ENCODE assay signal across 34 cellular contexts in genomic region chr2:177665328-177665727, GRCh38.
"Had no signal": no experiment of that assay in that cellular context is flagged by ENCODE, and none has a peak within 500 bp of the region (broad histone marks: within the 10 kb centered on the region; RNA-seq: fewer than 3 reads in every experiment).

No MANE protein-coding gene starts in this region.

- H3K4me1 Mint-ChIP-seq: activated naive CD4-positive, alpha-beta T cell treated with anti-CD3 and anti-CD28 coated beads, Interleukin-2, amount 10 ng/mL, durations not matched to agents 7 days and 5 days; activated naive CD4-positive, alpha-beta T cell treated with anti-CD3 and anti-CD28 coated beads, Interleukin-2, amount 50 U/mL, for 24 hours; activated naive CD8-positive, alpha-beta T cell treated with anti-CD3 and anti-CD28 coated beads, Interleukin-2, amount 50 U/mL, for 24 hours; activated T-helper 17 cell treated with anti-CD3 and anti-CD28 coated beads, Interleukin-2, amount 50 U/mL, for 72 hours; central memory CD8-positive, alpha-beta T cell had no signal

- H3K4me3 Mint-ChIP-seq: activated naive CD4-positive, alpha-beta T cell treated with anti-CD3 and anti-CD28 coated beads for 36 hours; activated naive CD4-positive, alpha-beta T cell treated with anti-CD3 and anti-CD28 coated beads, Interleukin-2, amount 10 ng/mL, durations not matched to agents 7 days and 5 days; activated naive CD4-positive, alpha-beta T cell treated with anti-CD3 and anti-CD28 coated beads, Interleukin-2, amount 50 U/mL, for 24 hours; activated naive CD8-positive, alpha-beta T cell; activated naive CD8-positive, alpha-beta T cell treated with anti-CD3 and anti-CD28 coated beads for 36 hours; activated naive CD8-positive, alpha-beta T cell treated with anti-CD3 and anti-CD28 coated beads, Interleukin-2, amount 10 ng/mL, durations not matched to agents 7 days and 5 days; activated naive CD8-positive, alpha-beta T cell treated with anti-CD3 and anti-CD28 coated beads, Interleukin-2, amount 50 U/mL, for 24 hours; activated T-cell treated with anti-CD3 and anti-CD28 coated beads, Interleukin-2, amount 50 U/mL, for 24 hours; activated T-cell treated with anti-CD3 and anti-CD28 coated beads, Interleukin-2, amount 50 U/mL, for 4 hours; activated T-cell treated with anti-CD3 and anti-CD28 coated beads, Interleukin-2, amount 50 U/mL, for 72 hours; activated T-helper 1 cell treated with anti-CD3 and anti-CD28 coated beads, Interleukin-12 subunit alpha, Interleukin-12 subunit beta, Interleukin-2, Interleukin-4 antibody, amounts not matched to agents 30 ng/mL and 10 ng/mL and 1 ng/mL, durations not matched to agents 14 hours and 24 hours and 36 hours; activated T-helper 17 cell treated with anti-CD3 and anti-CD28 coated beads, Interleukin-2, amount 50 U/mL, for 72 hours; central memory CD8-positive, alpha-beta T cell had no signal

- H3K36me3 Mint-ChIP-seq: activated naive CD4-positive, alpha-beta T cell treated with anti-CD3 and anti-CD28 coated beads, Interleukin-2, amount 10 ng/mL, durations not matched to agents 7 days and 5 days; activated naive CD4-positive, alpha-beta T cell treated with anti-CD3 and anti-CD28 coated beads, Interleukin-2, amount 50 U/mL, for 24 hours; activated naive CD4-positive, alpha-beta T cell treated with anti-CD3 and anti-CD28 coated beads, Interleukin-2, amount 50 U/mL, for 72 hours; activated naive CD8-positive, alpha-beta T cell; activated naive CD8-positive, alpha-beta T cell treated with anti-CD3 and anti-CD28 coated beads for 36 hours; activated naive CD8-positive, alpha-beta T cell treated with anti-CD3 and anti-CD28 coated beads, Interleukin-2, amount 10 ng/mL, durations not matched to agents 7 days and 5 days; brain had no signal

- H3K27ac Mint-ChIP-seq: activated naive CD4-positive, alpha-beta T cell treated with anti-CD3 and anti-CD28 coated beads for 36 hours; activated naive CD4-positive, alpha-beta T cell treated with anti-CD3 and anti-CD28 coated beads, Interleukin-2, amount 10 ng/mL, durations not matched to agents 7 days and 5 days; activated naive CD4-positive, alpha-beta T cell treated with anti-CD3 and anti-CD28 coated beads, Interleukin-2, amount 50 U/mL, for 24 hours; activated naive CD4-positive, alpha-beta T cell treated with anti-CD3 and anti-CD28 coated beads, Interleukin-2, amount 50 U/mL, for 72 hours; activated naive CD8-positive, alpha-beta T cell; activated naive CD8-positive, alpha-beta T cell treated with anti-CD3 and anti-CD28 coated beads, Interleukin-2, amount 10 ng/mL, durations not matched to agents 7 days and 5 days; activated naive CD8-positive, alpha-beta T cell treated with anti-CD3 and anti-CD28 coated beads, Interleukin-2, amount 50 U/mL, for 24 hours; activated T-cell treated with anti-CD3 and anti-CD28 coated beads, Interleukin-2, amount 50 U/mL, for 24 hours; activated T-cell treated with anti-CD3 and anti-CD28 coated beads, Interleukin-2, amount 50 U/mL, for 72 hours; activated T-helper 1 cell treated with anti-CD3 and anti-CD28 coated beads, Interleukin-12 subunit alpha, Interleukin-12 subunit beta, Interleukin-2, Interleukin-4 antibody, amounts not matched to agents 30 ng/mL and 10 ng/mL and 1 ng/mL, durations not matched to agents 14 hours and 24 hours and 36 hours; activated T-helper 17 cell treated with anti-CD3 and anti-CD28 coated beads, Interleukin-2, amount 50 U/mL, for 72 hours; activated T-helper 2 cell treated with anti-CD3 and anti-CD28 coated beads, Interferon-gamma antibody, Interleukin-2, Interleukin-4, amounts not matched to agents 10 μg/mL and 5 μg/mL and 100 μg/mL, durations not matched to agents 14 hours and 24 hours and 36 hours; brain had no signal

- DNase-seq: activated effector memory CD4-positive, alpha-beta T cell treated with anti-CD3 and anti-CD28 coated beads, Interleukin-2, amount 50 U/mL, for 16 hours; activated effector memory CD4-positive, alpha-beta T cell treated with Interleukin-2 at 50 U/mL for 16 hours; activated gamma-delta T cell; activated gamma-delta T cell treated with Interleukin-2 at 50 U/mL for 16 hours; activated naive CD4-positive, alpha-beta T cell; activated naive CD4-positive, alpha-beta T cell treated with anti-CD3 and anti-CD28 coated beads for 36 hours; activated naive CD4-positive, alpha-beta T cell treated with anti-CD3 and anti-CD28 coated beads, Interleukin-2, amount 10 ng/mL, durations not matched to agents 7 days and 5 days; activated naive CD4-positive, alpha-beta T cell treated with anti-CD3 and anti-CD28 coated beads, Interleukin-2, amount 50 U/mL, for 16 hours; activated naive CD4-positive, alpha-beta T cell treated with Interleukin-2 at 50 U/mL for 16 hours; activated naive CD8-positive, alpha-beta T cell treated with anti-CD3 and anti-CD28 coated beads for 36 hours; activated naive CD8-positive, alpha-beta T cell treated with anti-CD3 and anti-CD28 coated beads, Interleukin-2, amount 10 ng/mL, durations not matched to agents 7 days and 5 days; activated naive CD8-positive, alpha-beta T cell treated with anti-CD3 and anti-CD28 coated beads, Interleukin-2, amount 50 U/mL, for 24 hours; activated T-cell treated with anti-CD3 and anti-CD28 coated beads, Interleukin-2, amount 50 U/mL, for 24 hours; activated T-cell treated with anti-CD3 and anti-CD28 coated beads, Interleukin-2, amount 50 U/mL, for 4 hours; activated T-cell treated with anti-CD3 and anti-CD28 coated beads, Interleukin-2, amount 50 U/mL, for 48 hours; activated T-cell treated with anti-CD3 and anti-CD28 coated beads, Interleukin-2, amount 50 U/mL, for 72 hours; adrenal gland; amniotic stem cell; amygdala; anterior cingulate cortex; aorta; body of pancreas; brain microvascular endothelial cell; caudate nucleus; central memory CD4-positive, alpha-beta T cell; cerebellar nuclear complex had no signal

- ATAC-seq: activated naive CD4-positive, alpha-beta T cell treated with anti-CD3 and anti-CD28 coated beads, Interleukin-2, amount 50 U/mL, for 72 hours; activated naive CD8-positive, alpha-beta T cell treated with anti-CD3 and anti-CD28 coated beads, Interleukin-2, amount 50 U/mL, for 24 hours; activated T-cell treated with anti-CD3 and anti-CD28 coated beads, Interleukin-2, amount 50 U/mL, for 4 hours; activated T-cell treated with anti-CD3 and anti-CD28 coated beads, Interleukin-2, amount 50 U/mL, for 72 hours; activated T-helper 17 cell treated with anti-CD3 and anti-CD28 coated beads, Interleukin-2, amount 50 U/mL, for 72 hours; body of pancreas had no signal

- H3K27me3 Mint-ChIP-seq: activated naive CD8-positive, alpha-beta T cell treated with anti-CD3 and anti-CD28 coated beads for 36 hours; activated naive CD8-positive, alpha-beta T cell treated with anti-CD3 and anti-CD28 coated beads, Interleukin-2, amount 50 U/mL, for 24 hours had no signal

- H3K9me3 Mint-ChIP-seq: activated naive CD4-positive, alpha-beta T cell treated with anti-CD3 and anti-CD28 coated beads for 36 hours; activated naive CD4-positive, alpha-beta T cell treated with anti-CD3 and anti-CD28 coated beads, Interleukin-2, amount 10 ng/mL, durations not matched to agents 7 days and 5 days; activated naive CD4-positive, alpha-beta T cell treated with anti-CD3 and anti-CD28 coated beads, Interleukin-2, amount 50 U/mL, for 24 hours; activated naive CD4-positive, alpha-beta T cell treated with anti-CD3 and anti-CD28 coated beads, Interleukin-2, amount 50 U/mL, for 72 hours; activated naive CD8-positive, alpha-beta T cell treated with anti-CD3 and anti-CD28 coated beads for 36 hours; activated naive CD8-positive, alpha-beta T cell treated with anti-CD3 and anti-CD28 coated beads, Interleukin-2, amount 10 ng/mL, durations not matched to agents 7 days and 5 days; activated naive CD8-positive, alpha-beta T cell treated with anti-CD3 and anti-CD28 coated beads, Interleukin-2, amount 50 U/mL, for 24 hours; activated T-cell treated with anti-CD3 and anti-CD28 coated beads, Interleukin-2, amount 50 U/mL, for 24 hours; activated T-cell treated with anti-CD3 and anti-CD28 coated beads, Interleukin-2, amount 50 U/mL, for 4 hours; activated T-cell treated with anti-CD3 and anti-CD28 coated beads, Interleukin-2, amount 50 U/mL, for 72 hours; activated T-helper 1 cell treated with anti-CD3 and anti-CD28 coated beads, Interleukin-12 subunit alpha, Interleukin-12 subunit beta, Interleukin-2, Interleukin-4 antibody, amounts not matched to agents 30 ng/mL and 10 ng/mL and 1 ng/mL, durations not matched to agents 14 hours and 24 hours and 36 hours; activated T-helper 17 cell treated with anti-CD3 and anti-CD28 coated beads, Interleukin-2, amount 50 U/mL, for 72 hours; activated T-helper 2 cell treated with anti-CD3 and anti-CD28 coated beads, Interferon-gamma antibody, Interleukin-2, Interleukin-4, amounts not matched to agents 10 μg/mL and 5 μg/mL and 100 μg/mL, durations not matched to agents 14 hours and 24 hours and 36 hours; central memory CD8-positive, alpha-beta T cell had no signal
